ENCODE assay signal across 8 cellular contexts in genomic region chr3:56683122-56683817, GRCh38. TPM values are rescaled to one million over a fixed set of nuclear protein-coding genes. Genes with fewer than 3 reads are reported as not detected.
DNase-seq lines count a peak whose midpoint lies in the region; ATAC-seq lines count a peak whose summit lies in the region.

A gene with protein sequence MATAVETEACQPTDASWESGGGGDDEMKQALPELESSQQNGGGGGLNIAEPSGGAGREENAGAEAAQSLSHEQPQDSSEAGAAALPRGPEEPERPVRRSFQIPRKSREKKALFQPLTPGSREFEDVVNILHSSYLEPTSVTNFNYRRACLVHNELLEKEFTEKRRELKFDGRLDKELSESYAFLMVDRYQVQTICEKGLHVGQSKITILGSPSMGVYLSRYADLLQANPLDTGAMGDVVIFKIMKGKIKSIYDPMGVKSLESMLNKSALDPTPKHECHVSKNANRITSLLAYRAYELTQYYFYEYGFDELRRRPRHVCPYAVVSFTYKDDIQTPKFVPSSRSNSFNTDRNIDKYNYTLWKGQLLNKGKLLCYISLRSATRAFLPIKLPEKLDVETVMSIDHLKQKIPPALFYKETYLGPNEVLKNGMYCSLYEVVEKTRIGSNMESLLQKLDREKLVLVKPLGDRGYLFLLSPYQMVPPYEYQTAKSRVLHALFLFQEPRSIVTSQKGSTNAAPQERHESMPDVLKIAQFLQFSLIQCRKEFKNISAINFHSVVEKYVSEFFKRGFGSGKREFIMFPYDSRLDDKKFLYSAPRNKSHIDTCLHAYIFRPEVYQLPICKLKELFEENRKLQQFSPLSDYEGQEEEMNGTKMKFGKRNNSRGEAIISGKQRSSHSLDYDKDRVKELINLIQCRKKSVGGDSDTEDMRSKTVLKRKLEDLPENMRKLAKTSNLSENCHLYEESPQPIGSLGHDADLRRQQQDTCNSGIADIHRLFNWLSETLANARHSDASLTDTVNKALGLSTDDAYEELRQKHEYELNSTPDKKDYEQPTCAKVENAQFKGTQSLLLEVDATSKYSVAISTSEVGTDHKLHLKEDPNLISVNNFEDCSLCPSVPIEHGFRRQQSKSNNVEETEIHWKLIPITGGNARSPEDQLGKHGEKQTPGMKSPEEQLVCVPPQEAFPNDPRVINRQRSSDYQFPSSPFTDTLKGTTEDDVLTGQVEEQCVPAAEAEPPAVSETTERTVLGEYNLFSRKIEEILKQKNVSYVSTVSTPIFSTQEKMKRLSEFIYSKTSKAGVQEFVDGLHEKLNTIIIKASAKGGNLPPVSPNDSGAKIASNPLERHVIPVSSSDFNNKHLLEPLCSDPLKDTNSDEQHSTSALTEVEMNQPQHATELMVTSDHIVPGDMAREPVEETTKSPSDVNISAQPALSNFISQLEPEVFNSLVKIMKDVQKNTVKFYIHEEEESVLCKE (N-terminal part only) (minus strand): TSS chr3:56683265. CDS start chr3:56683006, 259 bp downstream.

- peak; percentile 97 for DNase-seq in D341Med (ENCODE audit: low spot score)
- peak; percentile 68 for DNase-seq in HT-29 (ENCODE audit: low spot score)
- DNase-seq in RPMI8226, result peak; percentile 93
- DNase-seq in activated T-helper 9 cell treated with anti-CD3 and anti-CD28 coated beads, Interleukin-2, amount 50 U/mL, for 16 hours (ENCODE audit: low read depth), result peak; percentile 85
- peak; percentile 61 for DNase-seq in fibroblast of peridontal ligament (ENCODE audit: extremely low read depth)
- DNase-seq in natural killer cell treated with Interleukin-12 subunit alpha and Interleukin-12 subunit beta and Interleukin-15 and Interleukin-18, amount 100 ng/mL, for 72 hours (ENCODE audit: low spot score), result peak; percentile 92
- DNase-seq in stimulated activated naive CD4-positive, alpha-beta T cell treated with Interleukin-2 at 50 U/mL for 16 hours (lab: John Stamatoyannopoulos, UW), result peak; percentile 80

- H3K9me3 Mint-ChIP-seq in natural killer cell treated with Interleukin-12 subunit alpha and Interleukin-12 subunit beta and Interleukin-15 and Interleukin-18, amount 100 ng/mL, for 72 hours, result no peaks in the 10 kb centered on the region

- peaks cover 20% of the 10 kb centered on the region for H3K36me3 Mint-ChIP-seq in natural killer cell treated with Interleukin-12 subunit alpha and Interleukin-12 subunit beta and Interleukin-15 and Interleukin-18, amount 100 ng/mL, for 72 hours

- no peaks in the 10 kb centered on the region for H3K27me3 Mint-ChIP-seq in natural killer cell treated with Interleukin-12 subunit alpha and Interleukin-12 subunit beta and Interleukin-15 and Interleukin-18, amount 100 ng/mL, for 72 hours

- H3K27ac Mint-ChIP-seq in natural killer cell treated with Interleukin-12 subunit alpha and Interleukin-12 subunit beta and Interleukin-15 and Interleukin-18, amount 100 ng/mL, for 72 hours, result peak within 1 kb of the TSS; percentile 90 to 95

- peak; percentile 62 for ATAC-seq in GM19467 (IDR thresholded peaks at IDR 0.05; ENCODE audit: unreplicated experiment)
- ATAC-seq in natural killer cell treated with Interleukin-12 subunit alpha and Interleukin-12 subunit beta and Interleukin-15 and Interleukin-18, amount 100 ng/mL, for 72 hours, result peak; percentile 95

- H3K4me3 Mint-ChIP-seq in natural killer cell treated with Interleukin-12 subunit alpha and Interleukin-12 subunit beta and Interleukin-15 and Interleukin-18, amount 100 ng/mL, for 72 hours, result peak within 1 kb of the TSS; percentile 98

- peaks cover 20 to 31% of the 10 kb centered on the region in 2 donors for H3K4me1 Mint-ChIP-seq in natural killer cell treated with Interleukin-12 subunit alpha and Interleukin-12 subunit beta and Interleukin-15 and Interleukin-18, amount 100 ng/mL, for 72 hours (ENCODE audit: low read depth in 2 of 2)

RNA-seq across cellular contexts. Expression of the gene that starts here (rescaled TPM):
- 21.3 and 21.5 TPM in 2 replicates for total RNA-seq in HT-29 (2014; rRNA removed; shearing (Covaris generic))
- total RNA-seq in natural killer cell treated with Interleukin-12 subunit alpha and Interleukin-12 subunit beta and Interleukin-15 and Interleukin-18, amount 100 ng/mL, for 72 hours, result 10 to 100 TPM; 50.4 to 56.4 TPM

Comparison
In these comparisons a context has a peak if more than half of its experiments do, and no peak if none do; other contexts are left out.
1. Peak in every context shown above with its lines: DNase-seq and ATAC-seq.